In the genomic region with DNA sequence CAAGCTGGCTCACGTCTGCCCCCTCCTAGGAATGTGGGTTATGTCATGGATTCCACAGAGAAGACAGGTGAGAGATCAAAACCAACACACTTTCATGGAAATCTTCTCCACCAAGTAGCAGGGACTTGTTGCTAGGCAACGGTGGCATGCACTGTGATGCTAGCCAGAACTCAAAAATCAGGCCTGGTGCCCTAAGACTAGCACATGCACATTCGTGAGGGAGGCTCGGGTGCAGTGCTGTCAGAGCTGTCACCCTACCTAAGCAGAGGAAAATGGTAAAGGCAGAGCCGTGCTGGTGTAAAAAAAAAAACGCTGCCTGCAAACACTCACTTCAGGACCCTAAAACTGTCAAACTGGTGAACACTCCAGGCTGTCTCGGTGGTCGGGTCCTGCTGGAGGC, we compare ENCODE assay signal across 9 cellular contexts. TPM values are rescaled to one million over a fixed set of nuclear protein-coding genes. Genes with fewer than 3 reads are reported as not detected.
"Had no signal": no experiment of that assay in that cellular context is flagged by ENCODE, and none has a peak within 500 bp of the region (broad histone marks: within the 10 kb centered on the region; RNA-seq: fewer than 3 reads in every experiment).

No MANE protein-coding gene starts in this region.

RNA-seq across cellular contexts. Expression of a gene that starts 52.2 kb away (rescaled TPM):
- total RNA-seq: OCI-LY7, PC-3, PC-9, Peyer's patch, Right ventricle myocardium inferior, RPMI7951, SJCRH30, SJSA1, SK-MEL-5 had no signal
